In the genomic region with DNA sequence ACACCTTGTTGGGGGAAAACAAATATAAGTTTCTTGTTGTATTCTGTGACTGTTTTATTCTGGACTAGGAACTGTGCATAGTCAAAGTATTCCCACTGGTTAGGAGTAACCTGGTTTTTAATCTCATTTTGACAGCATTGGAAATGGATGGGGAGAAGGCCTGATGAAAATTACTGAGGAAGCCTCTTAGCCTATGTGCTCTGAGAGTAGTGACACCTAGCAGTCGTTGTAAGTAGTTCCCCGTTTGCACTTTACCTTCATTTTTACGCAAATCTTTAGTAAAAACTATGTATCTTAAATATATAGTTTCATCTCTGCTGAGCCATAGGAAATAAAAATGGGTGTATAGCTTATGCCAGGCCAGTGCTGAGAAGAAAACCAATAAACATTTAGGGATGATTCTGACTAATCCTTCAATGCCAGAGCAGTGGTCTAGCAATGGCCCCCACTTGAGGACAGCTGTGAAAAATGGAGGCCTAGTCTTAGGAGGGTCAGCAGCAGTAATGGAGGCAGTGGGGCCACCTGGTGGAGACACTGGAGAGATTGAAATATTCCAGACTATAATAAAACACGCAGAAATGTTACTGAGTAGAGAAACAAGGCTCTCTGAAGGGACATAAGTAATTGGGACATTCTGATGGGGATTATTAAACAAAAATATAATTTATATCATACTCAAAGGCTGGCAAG, we compare ENCODE assay signal across 10 cellular contexts.
A peak's percentile ranks its signal among the peaks of the same experiment; 100 is the strongest.
DNase-seq lines count a peak whose midpoint lies in the region; ATAC-seq and TF ChIP-seq lines count a peak whose summit lies in the region.
"Had no signal": no experiment of that assay in that cellular context is flagged by ENCODE, and none has a peak within 500 bp of the region (broad histone marks: within the 10 kb centered on the region; RNA-seq: fewer than 3 reads in every experiment).

No MANE protein-coding gene starts in this region.

- intact Hi-C loops in left lung (cut with DNase I): no loop called here

- H3K4me1 ChIP-seq in BE2C: no peaks in the 10 kb centered on the region
- H3K4me1 ChIP-seq in left lung: no peaks in the 10 kb centered on the region

- no peak for TF ChIP-seq EP300 in Ishikawa (IDR thresholded peaks at IDR 0.05; ENCODE audit: borderline replicate concordance)

- H3K4me3 ChIP-seq in BE2C (ENCODE audit: low read depth, low read length) (no peak overlapping the region), left lung (no peak overlapping the region)

- H3K27me3 ChIP-seq in BE2C (no peaks in the 10 kb centered on the region), left lung (no peaks in the 10 kb centered on the region)

- H3K36me3 ChIP-seq in BE2C (no peaks in the 10 kb centered on the region), left lung (no peaks in the 10 kb centered on the region)

- H3K27ac ChIP-seq in VCaP: no peak overlapping the region
- no peak overlapping the region for H3K27ac ChIP-seq in left lung

- DNase-seq in BE2C (peak; percentile 35), left lung (peak in 1 of 2 donors; percentile 17), GM10266 (ENCODE audit: extremely low spot score) (no peak)
- DNase-seq: left cardiac atrium; stimulated activated CD8-positive, alpha-beta memory T cell treated with anti-CD3 and anti-CD28 coated beads, Interleukin-4, amount 100 ng/mL, for 48 hours had no signal

- H3K9me3 ChIP-seq in BE2C (no peaks in the 10 kb centered on the region), left lung (peaks cover 0 to 2% of the 10 kb centered on the region in 2 donors)

- ATAC-seq in left lung (peak; percentile 52), GM19035 (IDR thresholded peaks at IDR 0.05; ENCODE audit: unreplicated experiment) (no peak), GM19328 (IDR thresholded peaks at IDR 0.05; ENCODE audit: unreplicated experiment) (no peak), HG03521 (IDR thresholded peaks at IDR 0.05; ENCODE audit: unreplicated experiment) (no peak)
- ATAC-seq: left cardiac atrium had no signal

- TF ChIP-seq CTCF in BE2C (IDR thresholded peaks at IDR 0.05; ENCODE audit: low read depth, low read length) (peak; percentile 58), VCaP (conservative IDR thresholded peaks at IDR 0.05) (peak; percentile 72), left lung (IDR thresholded peaks at IDR 0.05) (no peak), GM10266 (IDR thresholded peaks at IDR 0.05; ENCODE audit: control insufficient read depth, insufficient read depth, low read depth, missing control alignments) (no peak)

- TF ChIP-seq RAD21 in Ishikawa (IDR thresholded peaks at IDR 0.05; ENCODE audit: low read depth): peak; percentile 62

TF ChIP-seq in Ishikawa, 13 proteins besides CTCF, POLR2A, EP300 and RAD21:
- TF ChIP-seq TEAD4 (IDR thresholded peaks at IDR 0.05) (no peak), CREB1 (IDR thresholded peaks at IDR 0.05; ENCODE audit: low read depth) (no peak), YY1 (IDR thresholded peaks at IDR 0.05; ENCODE audit: low read depth) (no peak), FOXM1 (IDR thresholded peaks at IDR 0.05; ENCODE audit: borderline replicate concordance, low read depth) (no peak), TAF1 (IDR thresholded peaks at IDR 0.05; ENCODE audit: low read depth) (no peak), CEBPB (IDR thresholded peaks at IDR 0.05) (no peak), EGR1 (IDR thresholded peaks at IDR 0.05) (no peak), TCF12 (IDR thresholded peaks at IDR 0.05; ENCODE audit: low read depth) (no peak), NFIC (IDR thresholded peaks at IDR 0.05) (no peak), ZBTB7A (IDR thresholded peaks at IDR 0.05; ENCODE audit: low read depth) (no peak)
- TF ChIP-seq, protein P1, sequence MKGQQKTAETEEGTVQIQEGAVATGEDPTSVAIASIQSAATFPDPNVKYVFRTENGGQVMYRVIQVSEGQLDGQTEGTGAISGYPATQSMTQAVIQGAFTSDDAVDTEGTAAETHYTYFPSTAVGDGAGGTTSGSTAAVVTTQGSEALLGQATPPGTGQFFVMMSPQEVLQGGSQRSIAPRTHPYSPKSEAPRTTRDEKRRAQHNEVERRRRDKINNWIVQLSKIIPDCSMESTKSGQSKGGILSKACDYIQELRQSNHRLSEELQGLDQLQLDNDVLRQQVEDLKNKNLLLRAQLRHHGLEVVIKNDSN (IDR thresholded peaks at IDR 0.05): no peak
- TF ChIP-seq, protein P2, sequence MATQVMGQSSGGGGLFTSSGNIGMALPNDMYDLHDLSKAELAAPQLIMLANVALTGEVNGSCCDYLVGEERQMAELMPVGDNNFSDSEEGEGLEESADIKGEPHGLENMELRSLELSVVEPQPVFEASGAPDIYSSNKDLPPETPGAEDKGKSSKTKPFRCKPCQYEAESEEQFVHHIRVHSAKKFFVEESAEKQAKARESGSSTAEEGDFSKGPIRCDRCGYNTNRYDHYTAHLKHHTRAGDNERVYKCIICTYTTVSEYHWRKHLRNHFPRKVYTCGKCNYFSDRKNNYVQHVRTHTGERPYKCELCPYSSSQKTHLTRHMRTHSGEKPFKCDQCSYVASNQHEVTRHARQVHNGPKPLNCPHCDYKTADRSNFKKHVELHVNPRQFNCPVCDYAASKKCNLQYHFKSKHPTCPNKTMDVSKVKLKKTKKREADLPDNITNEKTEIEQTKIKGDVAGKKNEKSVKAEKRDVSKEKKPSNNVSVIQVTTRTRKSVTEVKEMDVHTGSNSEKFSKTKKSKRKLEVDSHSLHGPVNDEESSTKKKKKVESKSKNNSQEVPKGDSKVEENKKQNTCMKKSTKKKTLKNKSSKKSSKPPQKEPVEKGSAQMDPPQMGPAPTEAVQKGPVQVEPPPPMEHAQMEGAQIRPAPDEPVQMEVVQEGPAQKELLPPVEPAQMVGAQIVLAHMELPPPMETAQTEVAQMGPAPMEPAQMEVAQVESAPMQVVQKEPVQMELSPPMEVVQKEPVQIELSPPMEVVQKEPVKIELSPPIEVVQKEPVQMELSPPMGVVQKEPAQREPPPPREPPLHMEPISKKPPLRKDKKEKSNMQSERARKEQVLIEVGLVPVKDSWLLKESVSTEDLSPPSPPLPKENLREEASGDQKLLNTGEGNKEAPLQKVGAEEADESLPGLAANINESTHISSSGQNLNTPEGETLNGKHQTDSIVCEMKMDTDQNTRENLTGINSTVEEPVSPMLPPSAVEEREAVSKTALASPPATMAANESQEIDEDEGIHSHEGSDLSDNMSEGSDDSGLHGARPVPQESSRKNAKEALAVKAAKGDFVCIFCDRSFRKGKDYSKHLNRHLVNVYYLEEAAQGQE (IDR thresholded peaks at IDR 0.05; ENCODE audit: low read depth): no peak
- TF ChIP-seq, protein P3, sequence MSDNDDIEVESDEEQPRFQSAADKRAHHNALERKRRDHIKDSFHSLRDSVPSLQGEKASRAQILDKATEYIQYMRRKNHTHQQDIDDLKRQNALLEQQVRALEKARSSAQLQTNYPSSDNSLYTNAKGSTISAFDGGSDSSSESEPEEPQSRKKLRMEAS (IDR thresholded peaks at IDR 0.05): no peak

Comparison
In these comparisons a context has a peak if more than half of its experiments do, and no peak if none do; other contexts are left out.
1. CTCF ChIP-seq: peak in BE2C (single experiment) and VCaP (single experiment); none in left lung (0 of 2) and GM10266 (single experiment).